11 cellular contexts compared by ENCODE assay signal in the genomic region with DNA sequence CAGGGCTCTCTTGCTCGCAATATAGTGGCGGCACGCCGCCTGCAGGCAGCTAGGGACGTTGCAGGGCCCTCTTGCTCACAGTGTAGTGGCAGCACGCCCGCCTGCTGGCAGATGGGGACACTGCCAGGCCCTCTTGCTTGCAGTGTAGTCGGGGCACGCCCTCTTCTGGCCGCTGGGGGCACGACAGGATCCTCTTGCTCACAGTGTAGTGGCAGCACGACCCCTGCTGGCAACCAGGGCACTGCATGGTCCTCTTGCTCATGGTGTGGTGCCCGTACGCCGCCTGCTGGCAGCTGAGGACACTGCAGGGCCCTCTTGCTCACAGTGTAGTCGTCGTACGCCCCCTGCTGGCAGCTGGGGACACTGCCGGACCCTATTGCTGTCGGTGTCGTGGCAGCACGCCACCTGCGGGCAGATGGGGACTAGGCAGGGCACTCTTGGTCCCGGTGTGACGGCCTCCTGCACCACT. TPM values are rescaled to one million over a fixed set of nuclear protein-coding genes. Genes with fewer than 3 reads are reported as not detected.
DNase-seq lines count a peak whose midpoint lies in the region; ATAC-seq and TF ChIP-seq lines count a peak whose summit lies in the region.
"Not testable (repeated sequence)": the region's sequence is repeated elsewhere in the genome, so short reads cannot be mapped to it uniquely, and the experiment has no call there.
"Had no signal": no experiment of that assay in that cellular context is flagged by ENCODE, and none has a peak within 500 bp of the region (broad histone marks: within the 10 kb centered on the region; RNA-seq: fewer than 3 reads in every experiment).

No MANE protein-coding gene starts in this region.

- not testable (repeated sequence) for H3K36me3 ChIP-seq in OCI-LY3 (replicated peaks; ENCODE audit: low read depth, low read length); endodermal cell (ENCODE audit: control insufficient read depth, insufficient read depth, low read length); naive thymus-derived CD4-positive, alpha-beta T cell (ENCODE audit: control insufficient read depth in 2 of 3, insufficient read depth in 3 of 3, low read length in 3 of 3); thoracic aorta

- intact Hi-C loops in naive thymus-derived CD4-positive, alpha-beta T cell (cut with micrococcal nuclease): loop anchor here in 1 of 2 donors (5.0 kb wide), 1 partner anchor 262 kb away; the partner anchor contains the start of gene PTDSS2

- not testable (repeated sequence) for H2AFZ ChIP-seq in OCI-LY3 (ENCODE audit: low read depth, low read length)

- not testable (repeated sequence) for H4K20me1 ChIP-seq in OCI-LY3 (ENCODE audit: insufficient read depth, low read length)

- H3K27me3 ChIP-seq in OCI-LY3 (ENCODE audit: low read depth, low read length); endodermal cell (ENCODE audit: control insufficient read depth, insufficient read depth, low read length, poor library complexity, severe bottlenecking); naive thymus-derived CD4-positive, alpha-beta T cell (ENCODE audit: control insufficient read depth in 2 of 2, insufficient read depth in 2 of 2, low read length in 2 of 2); thoracic aorta (replicated peaks; ENCODE audit: insufficient read depth): not testable (repeated sequence)

- POLR2A ChIA-PET in naive thymus-derived CD4-positive, alpha-beta T cell (lab: Charles Lee): not testable (repeated sequence)

- H3K4me1 ChIP-seq in OCI-LY3 (ENCODE audit: low read length); endodermal cell (ENCODE audit: control insufficient read depth, insufficient read depth, low read length); naive thymus-derived CD4-positive, alpha-beta T cell (ENCODE audit: control insufficient read depth in 2 of 2, insufficient read depth in 2 of 2, low read length in 2 of 2); thoracic aorta (ENCODE audit: control insufficient read depth in 1 of 2, low read depth in 2 of 2): not testable (repeated sequence)

- not testable (repeated sequence) for H3K27me3 Mint-ChIP-seq in endodermal cell (ENCODE audit: insufficient read depth); naive thymus-derived CD4-positive, alpha-beta T cell

- not testable (repeated sequence) for H3K9me3 Mint-ChIP-seq in endodermal cell; naive thymus-derived CD4-positive, alpha-beta T cell

- H3K4me2 ChIP-seq in OCI-LY3 (ENCODE audit: low read length): not testable (repeated sequence)

- peak; percentile 74 for ATAC-seq in GM18505 (IDR thresholded peaks at IDR 0.05; ENCODE audit: unreplicated experiment)
- peak; percentile 73 for ATAC-seq in GM21528 (IDR thresholded peaks at IDR 0.05; ENCODE audit: low FRiP score, unreplicated experiment)
- ATAC-seq in HG03095 (IDR thresholded peaks at IDR 0.05; ENCODE audit: unreplicated experiment): peak; percentile 77
- peak; percentile 84 for ATAC-seq in naive thymus-derived CD4-positive, alpha-beta T cell
- ATAC-seq in thoracic aorta (ENCODE audit: insufficient number of reproducible peaks, low FRiP score, low read depth): peak; percentile 36

- H3K4me1 Mint-ChIP-seq in endodermal cell: not testable (repeated sequence)
- peaks cover 0 to 15% (median 12%) of the 10 kb centered on the region in 7 donors for H3K4me1 Mint-ChIP-seq in naive thymus-derived CD4-positive, alpha-beta T cell

- not testable (repeated sequence) for H3K4me3 Mint-ChIP-seq in endodermal cell; naive thymus-derived CD4-positive, alpha-beta T cell

- not testable (repeated sequence) for H3K9ac ChIP-seq in OCI-LY3 (ENCODE audit: low read length); endodermal cell (ENCODE audit: extremely low read depth, low read length, poor library complexity, severe bottlenecking)

- H3K27ac Mint-ChIP-seq in endodermal cell; naive thymus-derived CD4-positive, alpha-beta T cell: not testable (repeated sequence)

- CTCF ChIA-PET in naive thymus-derived CD4-positive, alpha-beta T cell (lab: Charles Lee): not testable (repeated sequence)

- peak; percentile 65 for DNase-seq in activated T-cell treated with anti-CD3 and anti-CD28 coated beads for 48 hours (ENCODE audit: low read depth)
- DNase-seq in endodermal cell; thoracic aorta (ENCODE audit: low spot score): not testable (repeated sequence)
- DNase-seq in naive thymus-derived CD4-positive, alpha-beta T cell: peak in 7 of 9 donors; percentile 26 to 72 (median 41)

- H3K36me3 Mint-ChIP-seq in endodermal cell (ENCODE audit: low read depth); naive thymus-derived CD4-positive, alpha-beta T cell: not testable (repeated sequence)

- H3K27ac ChIP-seq in OCI-LY3 (ENCODE audit: low read length); endodermal cell (ENCODE audit: low read depth, low read length); naive thymus-derived CD4-positive, alpha-beta T cell (ENCODE audit: low read depth, low read length); thoracic aorta: not testable (repeated sequence)

- not testable (repeated sequence) for H3K79me2 ChIP-seq in OCI-LY3 (ENCODE audit: low read length)

- not testable (repeated sequence) for H3K9me3 ChIP-seq in OCI-LY3 (ENCODE audit: insufficient read depth, low read length); endodermal cell (ENCODE audit: control insufficient read depth, low read length); naive thymus-derived CD4-positive, alpha-beta T cell (ENCODE audit: control insufficient read depth in 2 of 3, low read length in 3 of 3); thoracic aorta

- TF ChIP-seq CTCF in OCI-LY3 (IDR thresholded peaks at IDR 0.05; ENCODE audit: low read depth, low read length): peak; percentile 38
- TF ChIP-seq CTCF in endodermal cell (conservative IDR thresholded peaks at IDR 0.05): peak; percentile 48
- peak; percentile 19 for TF ChIP-seq CTCF in thoracic aorta (IDR thresholded peaks at IDR 0.05)

- not testable (repeated sequence) for TF ChIP-seq POLR2A in GM18505 (IDR thresholded peaks at IDR 0.05; ENCODE audit: borderline replicate concordance, extremely low read depth, insufficient read depth, insufficient read length)

- WGBS in endodermal cell (ENCODE audit: insufficient coverage in 1 of 2, insufficient read length in 1 of 2), 2 experiments: 84 to 85% methylated on average over 4 to 7 of the region's 25 CpGs

- H3K4me3 ChIP-seq in OCI-LY3 (ENCODE audit: low read length); endodermal cell (ENCODE audit: low read length); naive thymus-derived CD4-positive, alpha-beta T cell (ENCODE audit: low read length); thoracic aorta: not testable (repeated sequence)

RNA-seq across cellular contexts. Expression of gene SCGB1C1, which starts 3.0 kb away (rescaled TPM):
- not detected for total RNA-seq in endodermal cell
- not detected for polyA plus RNA-seq in endodermal cell (2013, experiment 1 of 2)
- not detected for polyA plus RNA-seq in endodermal cell (2013, experiment 2 of 2)
- not detected for total RNA-seq in naive thymus-derived CD4-positive, alpha-beta T cell
- not detected for polyA plus RNA-seq in naive thymus-derived CD4-positive, alpha-beta T cell
- total RNA-seq in thoracic aorta: not detected
- total RNA-seq: gastrocnemius medialis; left ventricle myocardium inferior; T-helper 1 cell treated with Interleukin-12 subunit alpha and Interleukin-12 subunit beta and Interleukin-4 antibody, amounts not matched to agents 30 ng/mL and 1 ng/mL, for 36 hours had no signal

RNA-seq across cellular contexts. Expression of gene BET1L, which starts 17.3 kb away (rescaled TPM):
- 10 to 100 TPM; 47.4 to 63.7 TPM for total RNA-seq in endodermal cell
- polyA plus RNA-seq in endodermal cell (2013, experiment 1 of 2): 26.3 TPM
- polyA plus RNA-seq in endodermal cell (2013, experiment 2 of 2): 25.1 TPM
- 100 to 1,000 TPM in 2 of 5 experiments, 10 to 100 TPM in 3; 47.1 to 125 (median 63.2) TPM for total RNA-seq in naive thymus-derived CD4-positive, alpha-beta T cell
- 100 to 1,000 TPM in 1 of 2 donors, 10 to 100 TPM in 1; 89.3 to 111 TPM for polyA plus RNA-seq in naive thymus-derived CD4-positive, alpha-beta T cell
- 10 to 100 TPM; 38.7 to 42.7 TPM for total RNA-seq in thoracic aorta

RNA-seq across cellular contexts. Expression of gene RIC8A, which starts 17.6 kb away (rescaled TPM):
- total RNA-seq in endodermal cell (10 to 100 TPM; 77.1 to 92.6 TPM), thoracic aorta (100 to 1,000 TPM in 1 of 2 donors, 10 to 100 TPM in 1; 79.4 to 102 TPM)
- polyA plus RNA-seq in endodermal cell (2013, experiment 1 of 2): 55.1 TPM
- polyA plus RNA-seq in endodermal cell (2013, experiment 2 of 2): 56.8 TPM
- total RNA-seq in naive thymus-derived CD4-positive, alpha-beta T cell: 100 to 1,000 TPM in 1 of 5 experiments, 10 to 100 TPM in 4; 74.4 to 119 (median 92.0) TPM
- polyA plus RNA-seq in naive thymus-derived CD4-positive, alpha-beta T cell: 10 to 100 TPM; 77.2 to 94.3 TPM

RNA-seq across cellular contexts. Expression of gene SIRT3, which starts 46.3 kb away (rescaled TPM):
- total RNA-seq in endodermal cell: 10 to 100 TPM; 18.1 to 28.6 TPM
- polyA plus RNA-seq in endodermal cell (2013, experiment 1 of 2): 20.2 TPM
- 23.5 TPM for polyA plus RNA-seq in endodermal cell (2013, experiment 2 of 2)
- total RNA-seq in naive thymus-derived CD4-positive, alpha-beta T cell: 10 to 100 TPM; 19.0 to 34.8 (median 25.6) TPM
- 10 to 100 TPM in 1 of 2 donors, 1 to 10 TPM in 1; 9.9 to 18.9 TPM for polyA plus RNA-seq in naive thymus-derived CD4-positive, alpha-beta T cell
- 10 to 100 TPM; 16.1 to 22.0 TPM for total RNA-seq in thoracic aorta

RNA-seq across cellular contexts. Expression of gene PSMD13, which starts 46.9 kb away (rescaled TPM):
- total RNA-seq in endodermal cell (100 to 1,000 TPM; 120 to 134 TPM), thoracic aorta (10 to 100 TPM; 79.6 to 90.8 TPM)
- 151 TPM for polyA plus RNA-seq in endodermal cell (2013, experiment 1 of 2)
- 145 TPM for polyA plus RNA-seq in endodermal cell (2013, experiment 2 of 2)
- total RNA-seq in naive thymus-derived CD4-positive, alpha-beta T cell: 100 to 1,000 TPM in 1 of 5 experiments, 10 to 100 TPM in 4; 64.3 to 172 (median 86.9) TPM
- 100 to 1,000 TPM; 186 to 215 TPM for polyA plus RNA-seq in naive thymus-derived CD4-positive, alpha-beta T cell
